41 cellular contexts compared by ENCODE assay signal in genomic region chr1:211546543-211546942, GRCh38. TPM values are rescaled to one million over a fixed set of nuclear protein-coding genes. Genes with fewer than 3 reads are reported as not detected.
"Had no signal": no experiment of that assay in that cellular context is flagged by ENCODE, and none has a peak within 500 bp of the region (broad histone marks: within the 10 kb centered on the region; RNA-seq: fewer than 3 reads in every experiment).

No MANE protein-coding gene starts in this region.

- H3K36me3 Mint-ChIP-seq: activated naive CD4-positive, alpha-beta T cell treated with anti-CD3 and anti-CD28 coated beads, Interleukin-2, amount 10 ng/mL, durations not matched to agents 7 days and 5 days; activated naive CD4-positive, alpha-beta T cell treated with anti-CD3 and anti-CD28 coated beads, Interleukin-2, amount 50 U/mL, for 24 hours; activated naive CD8-positive, alpha-beta T cell treated with anti-CD3 and anti-CD28 coated beads for 36 hours; activated naive CD8-positive, alpha-beta T cell treated with anti-CD3 and anti-CD28 coated beads, Interleukin-2, amount 10 ng/mL, durations not matched to agents 7 days and 5 days; brain had no signal

- H3K27ac Mint-ChIP-seq: activated naive CD4-positive, alpha-beta T cell treated with anti-CD3 and anti-CD28 coated beads for 36 hours; activated naive CD4-positive, alpha-beta T cell treated with anti-CD3 and anti-CD28 coated beads, Interleukin-2, amount 10 ng/mL, durations not matched to agents 7 days and 5 days; activated naive CD4-positive, alpha-beta T cell treated with anti-CD3 and anti-CD28 coated beads, Interleukin-2, amount 50 U/mL, for 24 hours; activated naive CD4-positive, alpha-beta T cell treated with anti-CD3 and anti-CD28 coated beads, Interleukin-2, amount 50 U/mL, for 72 hours; activated naive CD8-positive, alpha-beta T cell; activated naive CD8-positive, alpha-beta T cell treated with anti-CD3 and anti-CD28 coated beads for 36 hours; activated naive CD8-positive, alpha-beta T cell treated with anti-CD3 and anti-CD28 coated beads, Interleukin-2, amount 10 ng/mL, durations not matched to agents 7 days and 5 days; activated naive CD8-positive, alpha-beta T cell treated with anti-CD3 and anti-CD28 coated beads, Interleukin-2, amount 50 U/mL, for 24 hours; activated T-cell treated with anti-CD3 and anti-CD28 coated beads, Interleukin-2, amount 50 U/mL, for 24 hours; activated T-cell treated with anti-CD3 and anti-CD28 coated beads, Interleukin-2, amount 50 U/mL, for 72 hours; activated T-helper 1 cell treated with anti-CD3 and anti-CD28 coated beads, Interleukin-12 subunit alpha, Interleukin-12 subunit beta, Interleukin-2, Interleukin-4 antibody, amounts not matched to agents 30 ng/mL and 10 ng/mL and 1 ng/mL, durations not matched to agents 14 hours and 24 hours and 36 hours; activated T-helper 17 cell treated with anti-CD3 and anti-CD28 coated beads, Interleukin-2, amount 50 U/mL, for 72 hours; activated T-helper 2 cell treated with anti-CD3 and anti-CD28 coated beads, Interferon-gamma antibody, Interleukin-2, Interleukin-4, amounts not matched to agents 10 μg/mL and 5 μg/mL and 100 μg/mL, durations not matched to agents 14 hours and 24 hours and 36 hours; brain had no signal

- H3K9me3 ChIP-seq: adrenal gland, ascending aorta, body of pancreas, breast epithelium had no signal

- H3K27me3 ChIP-seq: adrenal gland, ascending aorta, body of pancreas, brain microvascular endothelial cell, breast epithelium, cardiac muscle cell had no signal

- H3K27me3 Mint-ChIP-seq: activated T-helper 17 cell treated with anti-CD3 and anti-CD28 coated beads, Interleukin-2, amount 50 U/mL, for 72 hours; brain had no signal

- H3K36me3 ChIP-seq: adrenal gland, ascending aorta, brain microvascular endothelial cell, breast epithelium, cardiac muscle cell had no signal

- H3K4me1 ChIP-seq: breast epithelium had no signal

- ATAC-seq: activated naive CD4-positive, alpha-beta T cell treated with anti-CD3 and anti-CD28 coated beads, Interleukin-2, amount 50 U/mL, for 72 hours; activated naive CD8-positive, alpha-beta T cell treated with anti-CD3 and anti-CD28 coated beads, Interleukin-2, amount 50 U/mL, for 24 hours; activated T-cell treated with anti-CD3 and anti-CD28 coated beads, Interleukin-2, amount 50 U/mL, for 4 hours; activated T-cell treated with anti-CD3 and anti-CD28 coated beads, Interleukin-2, amount 50 U/mL, for 72 hours; activated T-helper 17 cell treated with anti-CD3 and anti-CD28 coated beads, Interleukin-2, amount 50 U/mL, for 72 hours; body of pancreas had no signal

- H3K4me3 Mint-ChIP-seq: activated naive CD4-positive, alpha-beta T cell treated with anti-CD3 and anti-CD28 coated beads for 36 hours; activated naive CD4-positive, alpha-beta T cell treated with anti-CD3 and anti-CD28 coated beads, Interleukin-2, amount 10 ng/mL, durations not matched to agents 7 days and 5 days; activated naive CD4-positive, alpha-beta T cell treated with anti-CD3 and anti-CD28 coated beads, Interleukin-2, amount 50 U/mL, for 24 hours; activated naive CD8-positive, alpha-beta T cell; activated naive CD8-positive, alpha-beta T cell treated with anti-CD3 and anti-CD28 coated beads for 36 hours; activated naive CD8-positive, alpha-beta T cell treated with anti-CD3 and anti-CD28 coated beads, Interleukin-2, amount 10 ng/mL, durations not matched to agents 7 days and 5 days; activated naive CD8-positive, alpha-beta T cell treated with anti-CD3 and anti-CD28 coated beads, Interleukin-2, amount 50 U/mL, for 24 hours; activated T-cell treated with anti-CD3 and anti-CD28 coated beads, Interleukin-2, amount 50 U/mL, for 24 hours; activated T-cell treated with anti-CD3 and anti-CD28 coated beads, Interleukin-2, amount 50 U/mL, for 4 hours; activated T-cell treated with anti-CD3 and anti-CD28 coated beads, Interleukin-2, amount 50 U/mL, for 72 hours; activated T-helper 1 cell treated with anti-CD3 and anti-CD28 coated beads, Interleukin-12 subunit alpha, Interleukin-12 subunit beta, Interleukin-2, Interleukin-4 antibody, amounts not matched to agents 30 ng/mL and 10 ng/mL and 1 ng/mL, durations not matched to agents 14 hours and 24 hours and 36 hours; activated T-helper 17 cell treated with anti-CD3 and anti-CD28 coated beads, Interleukin-2, amount 50 U/mL, for 72 hours; brain; central memory CD8-positive, alpha-beta T cell had no signal

- H3K27ac ChIP-seq: adrenal gland, ascending aorta, body of pancreas, brain microvascular endothelial cell, breast epithelium, cardiac muscle cell had no signal

- H3K4me3 ChIP-seq: adrenal gland, ascending aorta, body of pancreas, breast epithelium, cardiac muscle cell had no signal

- FAIRE-seq: astrocyte, bronchial epithelial cell had no signal

- H3K4me1 Mint-ChIP-seq: activated naive CD8-positive, alpha-beta T cell treated with anti-CD3 and anti-CD28 coated beads, Interleukin-2, amount 50 U/mL, for 24 hours; activated T-helper 17 cell treated with anti-CD3 and anti-CD28 coated beads, Interleukin-2, amount 50 U/mL, for 72 hours; central memory CD8-positive, alpha-beta T cell had no signal

- DNase-seq: activated effector memory CD4-positive, alpha-beta T cell treated with Interleukin-2 at 50 U/mL for 16 hours; activated gamma-delta T cell; activated gamma-delta T cell treated with Interleukin-2 at 50 U/mL for 16 hours; activated naive CD4-positive, alpha-beta T cell; activated naive CD4-positive, alpha-beta T cell treated with anti-CD3 and anti-CD28 coated beads for 36 hours; activated naive CD4-positive, alpha-beta T cell treated with anti-CD3 and anti-CD28 coated beads, Interleukin-2, amount 10 ng/mL, durations not matched to agents 7 days and 5 days; activated naive CD4-positive, alpha-beta T cell treated with anti-CD3 and anti-CD28 coated beads, Interleukin-2, amount 50 U/mL, for 16 hours; activated naive CD4-positive, alpha-beta T cell treated with Interleukin-2 at 50 U/mL for 16 hours; activated naive CD8-positive, alpha-beta T cell treated with anti-CD3 and anti-CD28 coated beads for 36 hours; activated naive CD8-positive, alpha-beta T cell treated with anti-CD3 and anti-CD28 coated beads, Interleukin-2, amount 10 ng/mL, durations not matched to agents 7 days and 5 days; activated naive CD8-positive, alpha-beta T cell treated with anti-CD3 and anti-CD28 coated beads, Interleukin-2, amount 50 U/mL, for 24 hours; activated T-cell treated with anti-CD3 and anti-CD28 coated beads, Interleukin-2, amount 50 U/mL, for 1 hour; activated T-cell treated with anti-CD3 and anti-CD28 coated beads, Interleukin-2, amount 50 U/mL, for 24 hours; activated T-cell treated with anti-CD3 and anti-CD28 coated beads, Interleukin-2, amount 50 U/mL, for 4 hours; activated T-cell treated with anti-CD3 and anti-CD28 coated beads, Interleukin-2, amount 50 U/mL, for 48 hours; activated T-cell treated with anti-CD3 and anti-CD28 coated beads, Interleukin-2, amount 50 U/mL, for 72 hours; amniotic stem cell; amygdala; anterior cingulate cortex; aorta; body of pancreas; brain microvascular endothelial cell; caudate nucleus; central memory CD4-positive, alpha-beta T cell; cerebellar nuclear complex had no signal

- H3K9me3 Mint-ChIP-seq: activated naive CD4-positive, alpha-beta T cell treated with anti-CD3 and anti-CD28 coated beads, Interleukin-2, amount 10 ng/mL, durations not matched to agents 7 days and 5 days; activated naive CD4-positive, alpha-beta T cell treated with anti-CD3 and anti-CD28 coated beads, Interleukin-2, amount 50 U/mL, for 24 hours; activated naive CD8-positive, alpha-beta T cell treated with anti-CD3 and anti-CD28 coated beads, Interleukin-2, amount 10 ng/mL, durations not matched to agents 7 days and 5 days; activated naive CD8-positive, alpha-beta T cell treated with anti-CD3 and anti-CD28 coated beads, Interleukin-2, amount 50 U/mL, for 24 hours; activated T-cell treated with anti-CD3 and anti-CD28 coated beads, Interleukin-2, amount 50 U/mL, for 4 hours; activated T-helper 17 cell treated with anti-CD3 and anti-CD28 coated beads, Interleukin-2, amount 50 U/mL, for 72 hours had no signal

RNA-seq across cellular contexts. Expression of gene RD3, which starts 54.6 kb away (rescaled TPM):
- total RNA-seq: activated naive CD4-positive, alpha-beta T cell treated with anti-CD3 and anti-CD28 coated beads for 36 hours; activated naive CD4-positive, alpha-beta T cell treated with anti-CD3 and anti-CD28 coated beads, Interleukin-2, amount 50 U/mL, for 72 hours; activated naive CD8-positive, alpha-beta T cell treated with anti-CD3 and anti-CD28 coated beads for 36 hours; activated naive CD8-positive, alpha-beta T cell treated with anti-CD3 and anti-CD28 coated beads, Interleukin-2, amount 10 ng/mL, durations not matched to agents 7 days and 5 days; activated T-cell treated with anti-CD3 and anti-CD28 coated beads, Interleukin-2, amount 50 U/mL, for 4 hours; activated T-cell treated with anti-CD3 and anti-CD28 coated beads, Interleukin-2, amount 50 U/mL, for 72 hours; activated T-helper 1 cell treated with anti-CD3 and anti-CD28 coated beads, Interleukin-12 subunit alpha, Interleukin-12 subunit beta, Interleukin-2, Interleukin-4 antibody, amounts not matched to agents 30 ng/mL and 10 ng/mL and 1 ng/mL, durations not matched to agents 14 hours and 24 hours and 36 hours; activated T-helper 17 cell treated with anti-CD3 and anti-CD28 coated beads, Interleukin-2, amount 50 U/mL, for 72 hours; activated T-helper 2 cell treated with anti-CD3 and anti-CD28 coated beads, Interferon-gamma antibody, Interleukin-2, Interleukin-4, amounts not matched to agents 10 μg/mL and 5 μg/mL and 100 μg/mL, durations not matched to agents 14 hours and 24 hours and 36 hours; aorta; ascending aorta; astrocyte; body of pancreas; bronchial epithelial cell; cardiac muscle cell; cardiac septum; chondrocyte had no signal
- polyA plus RNA-seq: aorta had no signal
